12 cellular contexts compared by ENCODE assay signal in genomic region chr16:29702307-29702706, GRCh38. TPM values are rescaled to one million over a fixed set of nuclear protein-coding genes. Genes with fewer than 3 reads are reported as not detected.
DNase-seq lines count a peak whose midpoint lies in the region; ATAC-seq and TF ChIP-seq lines count a peak whose summit lies in the region.
"Had no signal": no experiment of that assay in that cellular context is flagged by ENCODE, and none has a peak within 500 bp of the region (broad histone marks: within the 10 kb centered on the region; RNA-seq: fewer than 3 reads in every experiment).

No MANE protein-coding gene starts in this region.

- no peaks in the 10 kb centered on the region for H3K27me3 ChIP-seq in transverse colon

- no peaks in the 10 kb centered on the region for H3K36me3 Mint-ChIP-seq in activated CD8-positive, alpha-beta T cell treated with anti-CD3 and anti-CD28 coated beads, Interleukin-2, amount 10 ng/mL, durations not matched to agents 7 days and 5 days (ENCODE audit: low read depth)

- H3K4me1 Mint-ChIP-seq in activated CD8-positive, alpha-beta T cell treated with anti-CD3 and anti-CD28 coated beads, Interleukin-2, amount 10 ng/mL, durations not matched to agents 7 days and 5 days (ENCODE audit: low read depth) = peaks cover 38% of the 10 kb centered on the region

- peak; percentile 0 for TF ChIP-seq POLR2A in transverse colon (IDR thresholded peaks at IDR 0.05)

- intact Hi-C loops in transverse colon (cut with DNase I; ENCODE audit: low total_unique reads) = loop anchor here (10.0 kb wide), 1 partner anchor 152 kb away; no protein-coding TSS in a partner anchor

- H3K4me3 ChIP-seq in transverse colon = no peak overlapping the region
- H3K4me3 ChIP-seq: HAP-1 had no signal

- peak; percentile 14 for DNase-seq in stimulated activated CD4-positive, alpha-beta T cell treated with anti-CD3 and anti-CD28 coated beads, Interleukin-15, amount 100 ng/mL, for 24 hours
- no peak for DNase-seq in stimulated activated CD4-positive, alpha-beta T cell treated with anti-CD3 and anti-CD28 coated beads, Interleukin-4, amount 100 ng/mL, for 24 hours
- peak; percentile 38 for DNase-seq in activated CD8-positive, alpha-beta T cell treated with anti-CD3 and anti-CD28 coated beads, Interleukin-2, amount 10 ng/mL, durations not matched to agents 7 days and 5 days
- DNase-seq in transverse colon (no peak), SKM-1 (lab: John Stamatoyannopoulos, UW; ENCODE audit: unreplicated experiment) (no peak), ACHN (no peak), GM03348 (ENCODE audit: low spot score) (no peak)
- DNase-seq: NCI-H2081 treated with DMSO at 0.1 percent for 48 hours had no signal

- in situ Hi-C loops in transverse colon (cut with MboI; ENCODE audit: low pct_ligation_motif_present in 1 of 4, low pct_unique_long_range_greater_than_20kb in 1 of 4, low sequenced_read_pairs in 3 of 4) = no loop called here
- in situ Hi-C loops in ACHN (cut with HindIII; ENCODE audit: low pct_ligation_motif_present, low pct_unique_long_range_greater_than_20kb, low sequenced_read_pairs) = no loop called here

- no peaks in the 10 kb centered on the region for H3K9me3 ChIP-seq in transverse colon
- H3K9me3 ChIP-seq: HAP-1 had no signal

- H3K4me1 ChIP-seq in transverse colon = peaks cover 0 to 6% (median 1%) of the 10 kb centered on the region in 4 donors

- no peaks in the 10 kb centered on the region for H3K36me3 ChIP-seq in transverse colon
- H3K36me3 ChIP-seq: HAP-1 had no signal

- POLR2A ChIA-PET in activated CD8-positive, alpha-beta T cell treated with anti-CD3 and anti-CD28 coated beads, Interleukin-2, amount 10 ng/mL, durations not matched to agents 7 days and 5 days (lab: Charles Lee) = interaction anchor here (0.6 to 4.5 kb wide), 6 partner anchors 88 to 273 kb away, joined by 3 to 25 read pairs (median 4); partner anchors contain the start of genes KIF22 and MAZ

- H3K9me3 Mint-ChIP-seq in activated CD8-positive, alpha-beta T cell treated with anti-CD3 and anti-CD28 coated beads, Interleukin-2, amount 10 ng/mL, durations not matched to agents 7 days and 5 days (ENCODE audit: insufficient read depth) = no peaks in the 10 kb centered on the region

- H3K27me3 Mint-ChIP-seq in activated CD8-positive, alpha-beta T cell treated with anti-CD3 and anti-CD28 coated beads, Interleukin-2, amount 10 ng/mL, durations not matched to agents 7 days and 5 days (ENCODE audit: low read depth) = no peaks in the 10 kb centered on the region

- CTCF ChIA-PET in activated CD8-positive, alpha-beta T cell treated with anti-CD3 and anti-CD28 coated beads, Interleukin-2, amount 10 ng/mL, durations not matched to agents 7 days and 5 days (lab: Charles Lee) = interaction anchor here (1.0 to 6.6 kb wide), 24 partner anchors 8 to 307 kb away, joined by 3 to 93 read pairs (median 6); partner anchors contain the start of genes ASPHD1, KCTD13, KIF22 and MAZ

- H3K27ac ChIP-seq in transverse colon = peak overlapping the region; percentile 10 to 50 (median 30)
- H3K27ac ChIP-seq: C4-2B had no signal

- WGBS in transverse colon (ENCODE audit: low coverage in 1 of 2), 2 donors = 62 to 68% methylated on average over 6 to 11 of the region's 11 CpGs

- TF ChIP-seq EP300 in transverse colon (IDR thresholded peaks at IDR 0.05; ENCODE audit: low read depth) = no peak

- ATAC-seq in HG03108 (IDR thresholded peaks at IDR 0.05; ENCODE audit: unreplicated experiment) = peak; percentile 28
- ATAC-seq in activated CD8-positive, alpha-beta T cell treated with anti-CD3 and anti-CD28 coated beads, Interleukin-2, amount 10 ng/mL, durations not matched to agents 7 days and 5 days = peak; percentile 49

- H3K27ac Mint-ChIP-seq in activated CD8-positive, alpha-beta T cell treated with anti-CD3 and anti-CD28 coated beads, Interleukin-2, amount 10 ng/mL, durations not matched to agents 7 days and 5 days = peak overlapping the region; percentile 84

- TF ChIP-seq CTCF in transverse colon (IDR thresholded peaks at IDR 0.05) = no peak

- H3K4me3 Mint-ChIP-seq in activated CD8-positive, alpha-beta T cell treated with anti-CD3 and anti-CD28 coated beads, Interleukin-2, amount 10 ng/mL, durations not matched to agents 7 days and 5 days = peak overlapping the region; percentile 51

RNA-seq across cellular contexts. Expression of gene QPRT, which starts 23.3 kb away (rescaled TPM):
- total RNA-seq in activated CD8-positive, alpha-beta T cell treated with anti-CD3 and anti-CD28 coated beads, Interleukin-2, amount 10 ng/mL, durations not matched to agents 7 days and 5 days = 10 to 100 TPM in 1 of 2 experiments, 1 to 10 TPM in 1; 8.6 to 10.2 TPM
- 10 to 100 TPM; 14.3 to 65.8 (median 26.3) TPM for total RNA-seq in transverse colon

RNA-seq across cellular contexts. Expression of gene SPN, which starts 39.3 kb away (rescaled TPM):
- total RNA-seq in activated CD8-positive, alpha-beta T cell treated with anti-CD3 and anti-CD28 coated beads, Interleukin-2, amount 10 ng/mL, durations not matched to agents 7 days and 5 days = 100 to 1,000 TPM; 339 to 352 TPM
- total RNA-seq in transverse colon = 1 to 10 TPM in 2 of 4 donors, under 1 TPM in 2; 0.20 to 3.7 (median 1.1) TPM
- total RNA-seq: endothelial cell of umbilical vein had no signal

RNA-seq across cellular contexts. Expression of gene C16orf54, which starts 43.5 kb away (rescaled TPM):
- 10 to 100 TPM; 64.3 to 68.0 TPM for total RNA-seq in activated CD8-positive, alpha-beta T cell treated with anti-CD3 and anti-CD28 coated beads, Interleukin-2, amount 10 ng/mL, durations not matched to agents 7 days and 5 days
- 1 to 10 TPM in 3 of 4 donors, not detected in 1; 3.0 to 8.2 (median 3.8) TPM for total RNA-seq in transverse colon
- total RNA-seq: endothelial cell of umbilical vein had no signal

Comparison
In these comparisons a context has a peak if more than half of its experiments do, and no peak if none do; other contexts are left out.
1. DNase-seq: peak in stimulated activated CD4-positive, alpha-beta T cell treated with anti-CD3 and anti-CD28 coated beads, Interleukin-15, amount 100 ng/mL, for 24 hours (single experiment) and activated CD8-positive, alpha-beta T cell treated with anti-CD3 and anti-CD28 coated beads, Interleukin-2, amount 10 ng/mL, durations not matched to agents 7 days and 5 days (single experiment); none in stimulated activated CD4-positive, alpha-beta T cell treated with anti-CD3 and anti-CD28 coated beads, Interleukin-4, amount 100 ng/mL, for 24 hours (single experiment), transverse colon (single experiment), SKM-1 (single experiment), ACHN (single experiment) and GM03348 (single experiment).
2. RNA of gene SPN, which starts 39.3 kb away (total RNA-seq): 339 to 352 TPM in activated CD8-positive, alpha-beta T cell treated with anti-CD3 and anti-CD28 coated beads, Interleukin-2, amount 10 ng/mL, durations not matched to agents 7 days and 5 days; 0.20 to 3.7 TPM in transverse colon; every median in the first group is over 10 times any median in the second.
3. RNA of gene C16orf54, which starts 43.5 kb away (total RNA-seq): 64.3 to 68.0 TPM in activated CD8-positive, alpha-beta T cell treated with anti-CD3 and anti-CD28 coated beads, Interleukin-2, amount 10 ng/mL, durations not matched to agents 7 days and 5 days; 3.0 to 8.2 TPM in transverse colon; every median in the first group is over 4 times any median in the second.